In the genomic region with DNA sequence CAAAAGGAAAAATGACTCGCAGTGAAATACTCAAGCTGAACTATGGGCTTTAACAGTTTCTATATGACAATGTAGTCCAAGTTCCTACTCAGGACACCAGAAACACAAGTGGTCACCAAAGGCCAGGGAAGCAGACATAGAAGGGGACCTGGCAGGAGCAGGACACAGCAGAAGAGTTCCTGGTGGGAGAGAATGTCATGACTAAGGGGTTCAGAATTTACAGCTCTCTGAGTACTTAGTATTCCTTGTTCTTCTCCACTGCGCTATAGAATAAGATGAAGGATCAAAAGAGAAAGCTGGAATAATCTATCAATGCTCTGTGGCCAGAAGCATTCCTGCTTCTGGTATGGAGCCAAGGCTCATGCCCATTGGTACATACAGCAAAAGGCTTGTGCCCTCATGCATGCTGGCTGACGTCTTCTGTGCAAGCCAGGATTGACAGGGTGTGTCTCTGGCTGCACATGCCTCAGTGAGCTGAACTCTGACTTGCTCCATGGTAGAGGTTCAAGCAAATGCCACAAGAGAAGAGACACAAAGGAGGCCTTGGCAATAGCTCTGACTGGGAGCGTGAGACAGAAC, we compare ENCODE assay signal across 24 cellular contexts.
DNase-seq lines count a peak whose midpoint lies in the region; ATAC-seq, FAIRE-seq and TF ChIP-seq lines count a peak whose summit lies in the region.
"Had no signal": no experiment of that assay in that cellular context is flagged by ENCODE, and none has a peak within 500 bp of the region (broad histone marks: within the 10 kb centered on the region; RNA-seq: fewer than 3 reads in every experiment).

No MANE protein-coding gene starts in this region.

- POLR2A ChIA-PET in IMR-90 (lab: Charles Lee; ENCODE audit: unreplicated experiment), result no interaction called here

- no peak overlapping the region for H2AK9ac ChIP-seq in IMR-90 (replicated peaks; ENCODE audit: low read depth, low read length, poor library complexity)

- DNase-seq in IMR-90 (no peak), kidney (peak; percentile 73), smooth muscle cell (lab: John Stamatoyannopoulos, UW; ENCODE audit: unreplicated experiment) (no peak), tibial artery (no peak), NCI-H82 treated with DMSO at 0.1 percent for 48 hours (lab: John Stamatoyannopoulos, UW; ENCODE audit: unreplicated experiment) (no peak)
- DNase-seq: activated CD4-positive, alpha-beta T cell treated with anti-CD3 and anti-CD28 coated beads, Interleukin-2, amount 10 ng/mL, durations not matched to agents 7 days and 5 days; CD8-positive, alpha-beta T cell; DND-41; effector CD4-positive, alpha-beta T cell; NCI-H1930; NCI-H226; NCI-H774; nephron progenitor cell; OCI-M1; SHP77 treated with DMSO at 0.1 percent for 48 hours; T-cell had no signal

- no peak overlapping the region for H4K91ac ChIP-seq in IMR-90 (ENCODE audit: insufficient read depth, low read depth, low read length)

- peaks cover 6% of the 10 kb centered on the region; the same call in 1 of the 2 replicates for H3K9me1 ChIP-seq in IMR-90 (ENCODE audit: insufficient read depth, low read length)

- dilution Hi-C loops in IMR-90 (cut with HindIII; ENCODE audit: low sequenced_read_pairs, unreplicated experiment), result no loop called here

- peaks cover 4% of the 10 kb centered on the region; the same call in 1 of the 2 replicates for H3K36me3 ChIP-seq in IMR-90 (ENCODE audit: control insufficient read depth, insufficient read depth, low read length)
- H3K36me3 ChIP-seq in kidney (ENCODE audit: control insufficient read depth in 1 of 2, insufficient read depth in 2 of 2, low read length in 2 of 2), result no peaks in the 10 kb centered on the region
- no peaks in the 10 kb centered on the region for H3K36me3 ChIP-seq in smooth muscle cell (ENCODE audit: low read depth)
- H3K36me3 ChIP-seq in tibial artery, result peaks cover 5 to 45% (median 5%) of the 10 kb centered on the region in 3 donors
- H3K36me3 ChIP-seq: suprapubic skin had no signal

- no peaks in the 10 kb centered on the region for H3K79me1 ChIP-seq in IMR-90 (ENCODE audit: low read depth in 1 of 2, low read length in 2 of 2)

- no peak overlapping the region for H3K4me2 ChIP-seq in IMR-90 (ENCODE audit: low read depth, low read length)
- H3K4me2 ChIP-seq in smooth muscle cell, result peak overlapping the region; percentile 18

- H3K4me1 ChIP-seq in IMR-90 (ENCODE audit: control insufficient read depth, insufficient read depth, low read length), result no peaks in the 10 kb centered on the region
- peaks cover 3 to 6% of the 10 kb centered on the region in 2 donors for H3K4me1 ChIP-seq in kidney (ENCODE audit: control insufficient read depth in 1 of 2, insufficient read depth in 1 of 2, low read depth in 1 of 2, low read length in 2 of 2)
- H3K4me1 ChIP-seq in smooth muscle cell (ENCODE audit: low read depth), result peaks cover 5% of the 10 kb centered on the region
- no peaks in the 10 kb centered on the region for H3K4me1 ChIP-seq in tibial artery
- H3K4me1 ChIP-seq: parathyroid adenoma had no signal

- H3K14ac ChIP-seq in IMR-90 (replicated peaks; ENCODE audit: low read depth, low read length), result 0 out of 2 replicates have a peak overlapping the region, but pooled peaks have one; percentile 21

- no peak overlapping the region for H3K23ac ChIP-seq in IMR-90 (ENCODE audit: low read depth, low read length)

- in situ Hi-C loops in IMR-90 (cut with MboI; ENCODE audit: low sequenced_read_pairs), result no loop called here

- H3K9me3 ChIP-seq in IMR-90 (ENCODE audit: control insufficient read depth, insufficient read depth, low read length), result no peaks in the 10 kb centered on the region
- H3K9me3 ChIP-seq in kidney (ENCODE audit: control insufficient read depth in 1 of 2, low read length in 2 of 2), result no peaks in the 10 kb centered on the region
- no peaks in the 10 kb centered on the region for H3K9me3 ChIP-seq in smooth muscle cell (replicated peaks; ENCODE audit: low read depth)
- no peaks in the 10 kb centered on the region for H3K9me3 ChIP-seq in tibial artery
- H3K9me3 ChIP-seq: suprapubic skin had no signal

- ATAC-seq in IMR-90 (ENCODE audit: low read depth), result no peak
- no peak for ATAC-seq in GM21619 (IDR thresholded peaks at IDR 0.05; ENCODE audit: unreplicated experiment)
- ATAC-seq: CD8-positive, alpha-beta T cell; sciatic nerve; T-cell had no signal

- intact Hi-C loops in IMR-90 (cut with micrococcal nuclease), result no loop called here
- intact Hi-C loops in kidney (cut with DNase I), result no loop called here
- intact Hi-C loops in tibial artery (cut with DNase I; ENCODE audit: low total_unique reads), result no loop called here

- BruUV-seq in IMR-90 (replicated peaks; lab: Mats Ljungman, UMichigan), result no TSS peak

- H2BK15ac ChIP-seq in IMR-90 (ENCODE audit: low read depth, low read length), result no peak overlapping the region

- no peak overlapping the region for H4K5ac ChIP-seq in IMR-90 (ENCODE audit: low read depth, low read length)

- CTCF ChIA-PET in IMR-90 (lab: Yijun Ruan, JAX), result no interaction called here

- H4K8ac ChIP-seq in IMR-90 (ENCODE audit: low read depth in 2 of 2, low read length in 2 of 2), result no peak overlapping the region

- H3K79me2 ChIP-seq in smooth muscle cell (ENCODE audit: low read depth), result no peaks in the 10 kb centered on the region
- H3K79me2 ChIP-seq: parathyroid adenoma had no signal

- no peak overlapping the region for H2BK120ac ChIP-seq in IMR-90 (ENCODE audit: low read depth, low read length)

- no peak for TF ChIP-seq RAD21 in IMR-90 (IDR thresholded peaks at IDR 0.05; ENCODE audit: low read length)

- no peak overlapping the region for H2BK5ac ChIP-seq in IMR-90 (ENCODE audit: low read depth, low read length, poor library complexity, severe bottlenecking)

- no peaks in the 10 kb centered on the region for H3F3A ChIP-seq in smooth muscle cell (ENCODE audit: low read depth)

- H2BK20ac ChIP-seq in IMR-90 (ENCODE audit: low read depth, low read length), result no peak overlapping the region

- no peak for TF ChIP-seq POLR2A in IMR-90 (IDR thresholded peaks at IDR 0.05; ENCODE audit: low read depth, low read length)

- TF ChIP-seq CTCF in IMR-90 (conservative IDR thresholded peaks at IDR 0.05; ENCODE audit: low read depth, low read length) (no peak), kidney (IDR thresholded peaks at IDR 0.05; ENCODE audit: borderline replicate concordance, extremely low read depth, insufficient read depth) (no peak), smooth muscle cell (IDR thresholded peaks at IDR 0.05; ENCODE audit: borderline replicate concordance, insufficient read depth, poor library complexity, severe bottlenecking) (no peak), tibial artery (IDR thresholded peaks at IDR 0.05) (no peak)

- H2AFZ ChIP-seq in IMR-90 (replicated peaks; ENCODE audit: low read length, poor library complexity) (no peak overlapping the region), smooth muscle cell (ENCODE audit: low read depth) (no peak overlapping the region)
- H2AFZ ChIP-seq: parathyroid adenoma had no signal

- no peak overlapping the region for H3K4ac ChIP-seq in IMR-90 (ENCODE audit: low read depth, low read length)

- H3K4me3 ChIP-seq in IMR-90 (ENCODE audit: insufficient read depth, low read depth, low read length) (no peak overlapping the region), kidney (ENCODE audit: low read length in 2 of 2) (no peak overlapping the region), smooth muscle cell (no peak overlapping the region), tibial artery (no peak overlapping the region)
- H3K4me3 ChIP-seq: suprapubic skin had no signal

- FAIRE-seq in kidney (lab: Jason Lieb, UNC), result no peak
- FAIRE-seq: frontal cortex, GM12891, GM19239 had no signal

- 100% methylated on average over 2 of the region's 4 CpGs; no CpG with 5 or more reads in 1 of the 2 experiments for WGBS in IMR-90 (ENCODE audit: extremely low coverage in 2 of 2, insufficient read length in 1 of 2), 2 experiments
- WGBS in smooth muscle cell (ENCODE audit: low lambda C conversion rate), result 72% methylated on average over 4 of the region's 4 CpGs

- H3K9ac ChIP-seq in IMR-90 (ENCODE audit: low read depth, low read length), result no peak overlapping the region
- no peak overlapping the region for H3K9ac ChIP-seq in kidney (ENCODE audit: low read length in 2 of 2)
- H3K9ac ChIP-seq in smooth muscle cell (ENCODE audit: low read depth), result no peak overlapping the region
- H3K9ac ChIP-seq: parathyroid adenoma had no signal

- H4K20me1 ChIP-seq in IMR-90 (ENCODE audit: insufficient read depth, low read length) (no peaks in the 10 kb centered on the region), smooth muscle cell (ENCODE audit: low read depth) (no peaks in the 10 kb centered on the region)

- H2AK5ac ChIP-seq in IMR-90 (ENCODE audit: low read depth, low read length), result 0 out of 2 replicates have a peak overlapping the region, but pooled peaks have one; percentile 30

- H3K27ac ChIP-seq in IMR-90 (ENCODE audit: insufficient read depth, low read length) (no peak overlapping the region), angular gyrus (ENCODE audit: low read depth, low read length) (peak overlapping the region; percentile 4), kidney (ENCODE audit: low read depth in 2 of 2, low read length in 2 of 2) (no peak overlapping the region), smooth muscle cell (ENCODE audit: low read depth) (peak overlapping the region; percentile 11), tibial artery (no peak overlapping the region)
- H3K27ac ChIP-seq: parathyroid adenoma, suprapubic skin had no signal

- H3K18ac ChIP-seq in IMR-90 (ENCODE audit: low read depth, low read length), result no peak overlapping the region

- no peaks in the 10 kb centered on the region for H3K27me3 ChIP-seq in IMR-90 (ENCODE audit: control insufficient read depth, insufficient read depth, low read length)
- H3K27me3 ChIP-seq in smooth muscle cell (ENCODE audit: low read depth), result no peaks in the 10 kb centered on the region
- no peaks in the 10 kb centered on the region for H3K27me3 ChIP-seq in tibial artery
- H3K27me3 ChIP-seq: suprapubic skin had no signal

- no peak overlapping the region for H3K56ac ChIP-seq in IMR-90 (ENCODE audit: extremely low read depth, insufficient read depth, low read length)

TF ChIP-seq in IMR-90, 13 proteins besides CTCF, POLR2A, EP300 and RAD21 (continues in another document):
- TF ChIP-seq MAFK (IDR thresholded peaks at IDR 0.05; ENCODE audit: low read depth, low read length) (no peak), NFE2L2 (IDR thresholded peaks at IDR 0.05; ENCODE audit: low read depth, low read length) (no peak), FOS (IDR thresholded peaks at IDR 0.05; ENCODE audit: low read depth, low read length) (no peak), RFX5 (IDR thresholded peaks at IDR 0.05; ENCODE audit: low read depth, low read length) (no peak), MAZ (IDR thresholded peaks at IDR 0.05; ENCODE audit: borderline replicate concordance, low read depth, low read length) (no peak), CHD1 (IDR thresholded peaks at IDR 0.05; ENCODE audit: low read depth, low read length) (no peak), MXI1 (IDR thresholded peaks at IDR 0.05; ENCODE audit: borderline replicate concordance, low read depth, low read length) (no peak), CEBPB (IDR thresholded peaks at IDR 0.05; ENCODE audit: low read depth, low read length) (no peak)

Comparison
In these comparisons a context has a peak if more than half of its experiments do, and no peak if none do; other contexts are left out.
1. H3K27ac ChIP-seq: peak in angular gyrus (single experiment) and smooth muscle cell (single experiment); none in IMR-90 (single experiment), kidney (0 of 2) and tibial artery (0 of 2).